In genomic region chr11:13667795-13668101, GRCh38 we compare ENCODE assay signal across 7 cellular contexts. TPM values are rescaled to one million over a fixed set of nuclear protein-coding genes. Genes with fewer than 3 reads are reported as not detected.
DNase-seq lines count a peak whose midpoint lies in the region; ATAC-seq and TF ChIP-seq lines count a peak whose summit lies in the region.

No MANE protein-coding gene starts in this region.

- peaks cover 51% of the 10 kb centered on the region for H3K4me1 Mint-ChIP-seq in HFFc6 (ENCODE audit: low read depth)
- H3K4me1 Mint-ChIP-seq in activated CD8-positive, alpha-beta T cell treated with anti-CD3 and anti-CD28 coated beads for 36 hours (ENCODE audit: low read depth), result peaks cover 38% of the 10 kb centered on the region
- peaks cover 41% of the 10 kb centered on the region for H3K4me1 Mint-ChIP-seq in stimulated activated naive CD8-positive, alpha-beta T cell treated with anti-CD3 and anti-CD28 coated beads, Interleukin-15, Interleukin-2, amounts not matched to agents 100 ng/mL and 50 ng/mL, for 24 hours (ENCODE audit: low read depth)

- peaks cover 14% of the 10 kb centered on the region for H3K36me3 Mint-ChIP-seq in HFFc6 (ENCODE audit: low read depth)
- peaks cover 30% of the 10 kb centered on the region for H3K36me3 Mint-ChIP-seq in activated CD8-positive, alpha-beta T cell treated with anti-CD3 and anti-CD28 coated beads for 36 hours (ENCODE audit: low read depth)
- H3K36me3 Mint-ChIP-seq in stimulated activated naive CD8-positive, alpha-beta T cell treated with anti-CD3 and anti-CD28 coated beads, Interleukin-15, Interleukin-2, amounts not matched to agents 100 ng/mL and 50 ng/mL, for 24 hours (ENCODE audit: low read depth), result peaks cover 27% of the 10 kb centered on the region

- no peaks in the 10 kb centered on the region for H3K9me3 Mint-ChIP-seq in HFFc6
- no peaks in the 10 kb centered on the region for H3K9me3 Mint-ChIP-seq in activated CD8-positive, alpha-beta T cell treated with anti-CD3 and anti-CD28 coated beads for 36 hours
- H3K9me3 Mint-ChIP-seq in stimulated activated naive CD8-positive, alpha-beta T cell treated with anti-CD3 and anti-CD28 coated beads, Interleukin-15, Interleukin-2, amounts not matched to agents 100 ng/mL and 50 ng/mL, for 24 hours, result no peaks in the 10 kb centered on the region

- H3K27me3 Mint-ChIP-seq in HFFc6 (ENCODE audit: insufficient read depth), result no peaks in the 10 kb centered on the region; the same call in none of the 2 replicates
- H3K27me3 Mint-ChIP-seq in activated CD8-positive, alpha-beta T cell treated with anti-CD3 and anti-CD28 coated beads for 36 hours, result peaks cover 3% of the 10 kb centered on the region
- peaks cover 18% of the 10 kb centered on the region for H3K27me3 Mint-ChIP-seq in stimulated activated naive CD8-positive, alpha-beta T cell treated with anti-CD3 and anti-CD28 coated beads, Interleukin-15, Interleukin-2, amounts not matched to agents 100 ng/mL and 50 ng/mL, for 24 hours

- H3K36me3 ChIP-seq in iPS-15b (ENCODE audit: control insufficient read depth, insufficient read depth, low read length), result no peaks in the 10 kb centered on the region

- intact Hi-C loops in activated CD8-positive, alpha-beta T cell treated with anti-CD3 and anti-CD28 coated beads for 36 hours (cut with micrococcal nuclease), result no loop called here

- POLR2A ChIA-PET in activated CD8-positive, alpha-beta T cell treated with anti-CD3 and anti-CD28 coated beads for 36 hours (lab: Charles Lee), result interaction anchor here (0.5 to 1.6 kb wide), 3 partner anchors 10 to 205 kb away, joined by 4 to 5 read pairs (median 5); partner anchors contain the start of gene BTBD10

- no peak for TF ChIP-seq CTCF in HFFc6 (IDR thresholded peaks at IDR 0.05)
- TF ChIP-seq CTCF in activated CD8-positive, alpha-beta T cell treated with anti-CD3 and anti-CD28 coated beads for 36 hours (IDR thresholded peaks at IDR 0.05), result no peak

- peak overlapping the region; percentile 84 for H3K4me3 Mint-ChIP-seq in HFFc6
- H3K4me3 Mint-ChIP-seq in activated CD8-positive, alpha-beta T cell treated with anti-CD3 and anti-CD28 coated beads for 36 hours, result peak overlapping the region; percentile 78
- H3K4me3 Mint-ChIP-seq in stimulated activated naive CD8-positive, alpha-beta T cell treated with anti-CD3 and anti-CD28 coated beads, Interleukin-15, Interleukin-2, amounts not matched to agents 100 ng/mL and 50 ng/mL, for 24 hours, result peak overlapping the region; percentile 80

- peaks cover 7% of the 10 kb centered on the region for H3K4me1 ChIP-seq in iPS-15b (ENCODE audit: control insufficient read depth, insufficient read depth, low read length)

- peak overlapping the region; percentile 77 for H3K4me3 ChIP-seq in iPS-15b (ENCODE audit: low read depth, low read length)

- DNase-seq in HFFc6, result no peak
- no peak for DNase-seq in activated CD8-positive, alpha-beta T cell treated with anti-CD3 and anti-CD28 coated beads for 36 hours
- DNase-seq in KG1 (lab: John Stamatoyannopoulos, UW), result no peak
- DNase-seq in NCI-H1105 treated with DMSO at 0.1 percent for 48 hours (lab: John Stamatoyannopoulos, UW), result no peak

- H3K9ac ChIP-seq in iPS-15b (ENCODE audit: low read depth, low read length), result peak overlapping the region; percentile 88

- H3K27ac Mint-ChIP-seq in HFFc6, result peak overlapping the region; percentile 77
- peak overlapping the region; percentile 79 for H3K27ac Mint-ChIP-seq in activated CD8-positive, alpha-beta T cell treated with anti-CD3 and anti-CD28 coated beads for 36 hours
- H3K27ac Mint-ChIP-seq in stimulated activated naive CD8-positive, alpha-beta T cell treated with anti-CD3 and anti-CD28 coated beads, Interleukin-15, Interleukin-2, amounts not matched to agents 100 ng/mL and 50 ng/mL, for 24 hours, result peak overlapping the region; percentile 82

- no peak for ATAC-seq in activated CD8-positive, alpha-beta T cell treated with anti-CD3 and anti-CD28 coated beads for 36 hours
- ATAC-seq in HG02678 (IDR thresholded peaks at IDR 0.05; ENCODE audit: unreplicated experiment), result no peak

- CTCF ChIA-PET in activated CD8-positive, alpha-beta T cell treated with anti-CD3 and anti-CD28 coated beads for 36 hours (lab: Charles Lee), result interaction anchor here (0.8 to 1.7 kb wide), 5 partner anchors 8 to 333 kb away, joined by 3 to 6 read pairs (median 3); no protein-coding TSS in a partner anchor

- no peaks in the 10 kb centered on the region for H3K27me3 ChIP-seq in iPS-15b (ENCODE audit: control insufficient read depth, insufficient read depth, low read length)

- H3K9me3 ChIP-seq in iPS-15b (ENCODE audit: control insufficient read depth, insufficient read depth, low read length), result no peaks in the 10 kb centered on the region

RNA-seq across cellular contexts. Expression of gene FAR1, which starts 0.7 kb away (rescaled TPM):
- total RNA-seq in HFFc6 (2021; fragmentation: NEBNext Ultra II Directional; extraction: Animal tissue kit (Norgen Biotek cat#: 25700)), result 10 to 100 TPM; 40.8 to 59.5 (median 44.2) TPM
- 10 to 100 TPM; 44.0 to 44.7 TPM for total RNA-seq in activated CD8-positive, alpha-beta T cell treated with anti-CD3 and anti-CD28 coated beads for 36 hours
